20 cellular contexts compared by ENCODE assay signal in genomic region chr6:96942676-96943075, GRCh38. TPM values are rescaled to one million over a fixed set of nuclear protein-coding genes. Genes with fewer than 3 reads are reported as not detected.
DNase-seq lines count a peak whose midpoint lies in the region; ATAC-seq lines count a peak whose summit lies in the region.
"Had no signal": no experiment of that assay in that cellular context is flagged by ENCODE, and none has a peak within 500 bp of the region (broad histone marks: within the 10 kb centered on the region; RNA-seq: fewer than 3 reads in every experiment).

No MANE protein-coding gene starts in this region.

- ATAC-seq in GM19452 (IDR thresholded peaks at IDR 0.05; ENCODE audit: unreplicated experiment) = no peak
- no peak for ATAC-seq in HG03108 (IDR thresholded peaks at IDR 0.05; ENCODE audit: unreplicated experiment)
- ATAC-seq: A549 had no signal

- DNase-seq in NCI-H1694 treated with DMSO at 0.1 percent for 48 hours (lab: John Stamatoyannopoulos, UW) (peak; percentile 21), NCI-H1694 (lab: John Stamatoyannopoulos, UW) (no peak), NCI-H2171 treated with DMSO at 0.1 percent for 48 hours (lab: John Stamatoyannopoulos, UW) (peak; percentile 72), cerebellum (ENCODE audit: low spot score) (peak; percentile 55), foreskin melanocyte (no peak)
- DNase-seq: 8988T; ACHN; AML-193; BE2C; CD4-positive, alpha-beta T cell; CD8-positive, alpha-beta memory T cell; DMS153; DND-41; GDM1; GOT3; H7; HCEC 1CT had no signal

RNA-seq across cellular contexts. Expression of gene KLHL32, which starts 18.1 kb away (rescaled TPM):
- total RNA-seq in cerebellum = 15.2 TPM

RNA-seq across cellular contexts. Expression of gene NDUFAF4, which starts 45.0 kb away (rescaled TPM):
- total RNA-seq in cerebellum = 23.2 TPM

Comparison
In these comparisons a context has a peak if more than half of its experiments do, and no peak if none do; other contexts are left out.
1. DNase-seq: peak in NCI-H1694 treated with DMSO at 0.1 percent for 48 hours (single experiment), NCI-H2171 treated with DMSO at 0.1 percent for 48 hours (single experiment) and cerebellum (single experiment); none in NCI-H1694 (single experiment) and foreskin melanocyte (single experiment).